In genomic region chr2:200809506-200810251, GRCh38 we compare ENCODE assay signal across 1 cellular context.
TF ChIP-seq lines count a peak whose summit lies in the region.

No MANE protein-coding gene starts in this region.

TF ChIP-seq in GM23338, 12 proteins besides CTCF, POLR2A, EP300 and RAD21 (continued from another document):
- TF ChIP-seq ZNF462 (CRISPR knock-in tag; IDR thresholded peaks at IDR 0.05), result no peak
- TF ChIP-seq ETS1 (IDR thresholded peaks at IDR 0.05), result no peak
- no peak for TF ChIP-seq JUNB (IDR thresholded peaks at IDR 0.05; ENCODE audit: unreplicated experiment)
- no peak for TF ChIP-seq ZNF331 (CRISPR knock-in tag; IDR thresholded peaks at IDR 0.05; ENCODE audit: low read depth)
- no peak for TF ChIP-seq EZH2 (IDR thresholded peaks at IDR 0.05; ENCODE audit: low read depth, unreplicated experiment)
- no peak for TF ChIP-seq NANOG (IDR thresholded peaks at IDR 0.05; ENCODE audit: borderline replicate concordance)
TF ChIP-seq in GM23338: peak in this region for 0.
